15 cellular contexts compared by ENCODE assay signal in the genomic region with DNA sequence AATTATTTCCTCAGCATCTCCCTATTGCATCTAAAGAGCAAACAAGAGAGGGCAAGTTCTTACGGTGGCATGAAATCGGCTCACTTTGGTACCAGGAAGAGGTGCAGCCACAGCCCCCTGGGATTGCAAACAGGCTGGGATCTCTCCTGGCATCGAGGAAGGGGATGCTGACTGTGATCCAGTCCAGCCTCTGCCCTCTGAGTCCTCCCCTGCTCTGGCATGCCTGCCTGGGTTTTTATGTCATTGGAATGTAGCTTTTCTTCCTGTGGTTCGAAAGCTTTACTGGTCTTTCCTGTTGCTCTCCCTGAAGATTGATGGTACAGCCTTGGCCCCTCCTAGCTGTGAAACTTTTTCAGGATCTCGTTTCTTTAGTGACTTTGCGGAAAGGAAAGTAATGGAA. TPM values are rescaled to one million over a fixed set of nuclear protein-coding genes. Genes with fewer than 3 reads are reported as not detected.
A peak's percentile ranks its signal among the peaks of the same experiment; 100 is the strongest.
DNase-seq lines count a peak whose midpoint lies in the region; ATAC-seq, FAIRE-seq and TF ChIP-seq lines count a peak whose summit lies in the region.
"Had no signal": no experiment of that assay in that cellular context is flagged by ENCODE, and none has a peak within 500 bp of the region (broad histone marks: within the 10 kb centered on the region; RNA-seq: fewer than 3 reads in every experiment).

No MANE protein-coding gene starts in this region.

- peaks cover 13% of the 10 kb centered on the region for H3K4me1 Mint-ChIP-seq in astrocyte (ENCODE audit: low read depth, unreplicated experiment)

- no peak overlapping the region for H2AFZ ChIP-seq in astrocyte (ENCODE audit: low read depth, low read length)

- peaks cover 11% of the 10 kb centered on the region for H3K36me3 Mint-ChIP-seq in astrocyte (ENCODE audit: low read depth, unreplicated experiment)
- H3K36me3 Mint-ChIP-seq: natural killer cell treated with Interleukin-12 subunit alpha and Interleukin-12 subunit beta and Interleukin-15 and Interleukin-18, amount 100 ng/mL, for 72 hours had no signal

- H3K27me3 Mint-ChIP-seq in astrocyte (ENCODE audit: low read depth, unreplicated experiment), result no peaks in the 10 kb centered on the region
- H3K27me3 Mint-ChIP-seq: activated naive CD8-positive, alpha-beta T cell had no signal

- H3K27me3 ChIP-seq in astrocyte (ENCODE audit: insufficient read depth, low read length) (no peaks in the 10 kb centered on the region), skeletal muscle satellite cell (ENCODE audit: control insufficient read depth, insufficient read depth, low read length) (no peaks in the 10 kb centered on the region), thyroid gland (no peaks in the 10 kb centered on the region)

- TF ChIP-seq POLR2A in thyroid gland (IDR thresholded peaks at IDR 0.05), result no peak

- H3K4me1 ChIP-seq in astrocyte (ENCODE audit: insufficient read depth, low read length) (peaks cover 16% of the 10 kb centered on the region), skeletal muscle satellite cell (ENCODE audit: control insufficient read depth, insufficient read depth, low read length) (peaks cover 19% of the 10 kb centered on the region), thyroid gland (no peaks in the 10 kb centered on the region)

- 52 to 58% methylated on average over 6 of the region's 6 CpGs for WGBS in thyroid gland, 2 donors

- DNase-seq in HPDE6-E6E7 (ENCODE audit: extremely low spot score), result peak; percentile 84
- DNase-seq in astrocyte (ENCODE audit: low read depth), result peak; percentile 83
- DNase-seq in iPS-NIHi11 (ENCODE audit: low spot score), result peak; percentile 55
- no peak for DNase-seq in thyroid gland
- no peak for DNase-seq in stimulated activated CD8-positive, alpha-beta memory T cell treated with anti-CD3 and anti-CD28 coated beads, Interleukin-4, amount 100 ng/mL, for 48 hours
- DNase-seq: CD8-positive, alpha-beta T cell; kidney; stimulated activated naive CD4-positive, alpha-beta T cell treated with Interleukin-2 at 50 U/mL for 16 hours had no signal

- H3K4me3 ChIP-seq in astrocyte (ENCODE audit: insufficient read depth, low read depth, low read length) (no peak overlapping the region), skeletal muscle satellite cell (ENCODE audit: low read length) (no peak overlapping the region), thyroid gland (replicated peaks in 1 of 3) (no peak overlapping the region)

- ATAC-seq in HG03520 (IDR thresholded peaks at IDR 0.05; ENCODE audit: unreplicated experiment), result no peak
- ATAC-seq: activated CD4-positive, CD25-positive, alpha-beta regulatory T cell treated with anti-CD3 and anti-CD28 coated beads, Interleukin-2, amount 50 U/mL, for 24 hours; CD8-positive, alpha-beta T cell; natural killer cell treated with Interleukin-12 subunit alpha and Interleukin-12 subunit beta and Interleukin-15 and Interleukin-18, amount 100 ng/mL, for 72 hours; sciatic nerve had no signal

- no peak for FAIRE-seq in astrocyte (lab: Jason Lieb, UNC)
- FAIRE-seq: colon, kidney had no signal

- H3K9me3 Mint-ChIP-seq in astrocyte (ENCODE audit: unreplicated experiment), result peaks cover 5% of the 10 kb centered on the region
- H3K9me3 Mint-ChIP-seq: CD8-positive, alpha-beta T cell; natural killer cell treated with Interleukin-12 subunit alpha and Interleukin-12 subunit beta and Interleukin-15 and Interleukin-18, amount 100 ng/mL, for 72 hours had no signal

- H3K9ac ChIP-seq in astrocyte (ENCODE audit: low read length), result no peak overlapping the region
- no peak overlapping the region for H3K9ac ChIP-seq in skeletal muscle satellite cell (ENCODE audit: low read depth, low read length)

- no peak for TF ChIP-seq CTCF in astrocyte (IDR thresholded peaks at IDR 0.05; ENCODE audit: insufficient read depth, low read depth, low read length)
- no peak for TF ChIP-seq CTCF in thyroid gland (IDR thresholded peaks at IDR 0.05)

- H4K20me1 ChIP-seq in astrocyte (ENCODE audit: insufficient read depth, low read length), result no peaks in the 10 kb centered on the region

- intact Hi-C loops in thyroid gland (cut with DNase I), result no loop called here

- H3K27ac Mint-ChIP-seq in astrocyte (ENCODE audit: unreplicated experiment), result no peak overlapping the region
- H3K27ac Mint-ChIP-seq: activated naive CD8-positive, alpha-beta T cell; CD8-positive, alpha-beta T cell; natural killer cell treated with Interleukin-12 subunit alpha and Interleukin-12 subunit beta and Interleukin-15 and Interleukin-18, amount 100 ng/mL, for 72 hours had no signal

- no peak overlapping the region for H3K27ac ChIP-seq in astrocyte (ENCODE audit: low read depth, low read length)
- H3K27ac ChIP-seq in thyroid gland, result no peak overlapping the region

- H3K9me3 ChIP-seq in astrocyte (ENCODE audit: insufficient read depth, low read depth, low read length) (no peaks in the 10 kb centered on the region), skeletal muscle satellite cell (replicated peaks; ENCODE audit: low read length) (no peaks in the 10 kb centered on the region), thyroid gland (no peaks in the 10 kb centered on the region)

- H3K36me3 ChIP-seq in astrocyte (ENCODE audit: insufficient read depth, low read length) (no peaks in the 10 kb centered on the region), skeletal muscle satellite cell (ENCODE audit: insufficient read depth, low read length) (peaks cover 4% of the 10 kb centered on the region), thyroid gland (no peaks in the 10 kb centered on the region)

- peak overlapping the region; percentile 49 for H3K4me2 ChIP-seq in astrocyte (ENCODE audit: low read length)
- H3K4me2 ChIP-seq in skeletal muscle satellite cell (ENCODE audit: low read length), result peak overlapping the region; percentile 28

- H3K79me2 ChIP-seq in astrocyte (ENCODE audit: insufficient read depth, low read length), result no peaks in the 10 kb centered on the region

- no peak overlapping the region for H3K4me3 Mint-ChIP-seq in astrocyte (ENCODE audit: unreplicated experiment)
- H3K4me3 Mint-ChIP-seq: activated naive CD8-positive, alpha-beta T cell; CD8-positive, alpha-beta T cell; natural killer cell treated with Interleukin-12 subunit alpha and Interleukin-12 subunit beta and Interleukin-15 and Interleukin-18, amount 100 ng/mL, for 72 hours had no signal

RNA-seq across cellular contexts. Expression of a gene that starts 6.6 kb away (rescaled TPM):
- not detected in 2 replicates for total RNA-seq in astrocyte
- not detected in 2 replicates for total RNA-seq in skeletal muscle satellite cell (2012; rRNA removed)
- under 1 TPM in 1 of 4 donors, not detected in 3; 0.27 TPM for total RNA-seq in thyroid gland
- total RNA-seq: CD8-positive, alpha-beta T cell; natural killer cell treated with Interleukin-12 subunit alpha and Interleukin-12 subunit beta and Interleukin-15 and Interleukin-18, amount 100 ng/mL, for 72 hours had no signal

Comparison
In these comparisons a context has a peak if more than half of its experiments do, and no peak if none do; other contexts are left out.
1. DNase-seq: peak in HPDE6-E6E7 (single experiment), astrocyte (single experiment) and iPS-NIHi11 (single experiment); none in thyroid gland (0 of 2) and stimulated activated CD8-positive, alpha-beta memory T cell treated with anti-CD3 and anti-CD28 coated beads, Interleukin-4, amount 100 ng/mL, for 48 hours (single experiment).